ENCODE assay signal across 12 cellular contexts in genomic region chr7:76272872-76273271, GRCh38. TPM values are rescaled to one million over a fixed set of nuclear protein-coding genes. Genes with fewer than 3 reads are reported as not detected.
DNase-seq lines count a peak whose midpoint lies in the region; ATAC-seq, FAIRE-seq and TF ChIP-seq lines count a peak whose summit lies in the region.
"Had no signal": no experiment of that assay in that cellular context is flagged by ENCODE, and none has a peak within 500 bp of the region (broad histone marks: within the 10 kb centered on the region; RNA-seq: fewer than 3 reads in every experiment).

No MANE protein-coding gene starts in this region.

- no peak overlapping the region; the same call in 1 of the 2 replicates for H3K18ac ChIP-seq in H1 (ENCODE audit: extremely low read depth, low read length)

- peaks cover 4% of the 10 kb centered on the region for H3K4me1 ChIP-seq in Loucy (ENCODE audit: insufficient read depth, low read length, poor library complexity, severe bottlenecking)
- H3K4me1 ChIP-seq in H1 (replicated peaks in 1 of 4; ENCODE audit: control insufficient read depth in 3 of 4, insufficient read depth in 4 of 4, low read length in 3 of 4), result peaks cover 7 to 28% (median 17%) of the 10 kb centered on the region in 4 experiments

- TF ChIP-seq RAD21 in H1 (IDR thresholded peaks at IDR 0.05 in 1 of 2, conservative IDR thresholded peaks at IDR 0.05 in 1 of 2; ENCODE audit: low read depth in 2 of 2, low read length in 2 of 2), result no peak

- H3K79me2 ChIP-seq in Loucy (ENCODE audit: insufficient read depth, low read length), result no peaks in the 10 kb centered on the region
- no peaks in the 10 kb centered on the region for H3K79me2 ChIP-seq in H1 (ENCODE audit: control insufficient read depth in 1 of 2, insufficient read depth in 2 of 2, low read length in 2 of 2)

- FAIRE-seq in GM12891 (lab: Jason Lieb, UNC), result peak; percentile 58
- no peak for FAIRE-seq in H1 (lab: Jason Lieb, UNC)
- FAIRE-seq: bronchial epithelial cell had no signal

- no peak overlapping the region for H2BK120ac ChIP-seq in H1 (replicated peaks; ENCODE audit: low read depth, low read length)

- no peak overlapping the region for H3K56ac ChIP-seq in H1 (replicated peaks; ENCODE audit: insufficient read length, low read depth, low read length)

- H2BK12ac ChIP-seq in H1 (ENCODE audit: low read depth, low read length), result peak overlapping the region; percentile 46; the same call in 1 of the 2 replicates

- no peaks in the 10 kb centered on the region for H3K27me3 ChIP-seq in Loucy (ENCODE audit: insufficient read depth, low read length, poor library complexity, severe bottlenecking)
- H3K27me3 ChIP-seq in H1 (replicated peaks in 1 of 4; ENCODE audit: control insufficient read depth in 3 of 4, extremely low read depth in 1 of 4, insufficient read depth in 3 of 4, low read length in 3 of 4), result peaks cover 0 to 6% (median 0%) of the 10 kb centered on the region in 4 experiments; a peak in 2 of 7 replicates
- H3K27me3 ChIP-seq: vagina had no signal

- H4K91ac ChIP-seq in H1 (replicated peaks; ENCODE audit: insufficient read length, low read length), result no peak overlapping the region

- H3F3A ChIP-seq in Loucy (ENCODE audit: low read depth), result no peaks in the 10 kb centered on the region

- DNase-seq in GM12891 (ENCODE audit: insufficient read length, low spot score), result no peak
- DNase-seq in GM20000 (ENCODE audit: low spot score), result peak; percentile 78
- no peak for DNase-seq in H1 (ENCODE audit: low read depth in 1 of 2, low spot score in 2 of 2)
- no peak for DNase-seq in NCI-H526 treated with DMSO at 0.1 percent for 48 hours (lab: John Stamatoyannopoulos, UW)
- DNase-seq in H4 (ENCODE audit: low spot score), result no peak
- DNase-seq: activated T-cell treated with anti-CD3 and anti-CD28 coated beads for 4 hours, MV-4-11 had no signal

- H2BK20ac ChIP-seq in H1 (ENCODE audit: low read length), result peak overlapping the region; percentile 83; the same call in 1 of the 2 replicates

- H2AFZ ChIP-seq in Loucy (ENCODE audit: low read length) (peak overlapping the region; percentile 84), H1 (ENCODE audit: low read length) (0 out of 2 replicates have a peak overlapping the region, but pooled peaks have one; percentile 60)

- H3K23ac ChIP-seq in H1 (ENCODE audit: insufficient read length), result no peak overlapping the region

- H3K4me3 ChIP-seq in Loucy (ENCODE audit: low read length, poor library complexity, severe bottlenecking) (no peak overlapping the region), H1 (ENCODE audit: extremely low read depth in 1 of 4, insufficient read depth in 2 of 4, low read depth in 3 of 4, low read length in 4 of 4) (peak overlapping the region in 1 of 4 experiments; percentile 33; a peak in 3 of 8 replicates)
- H3K4me3 ChIP-seq: vagina had no signal

- H3K4me2 ChIP-seq in Loucy (ENCODE audit: low read depth, low read length, poor library complexity, severe bottlenecking), result peak overlapping the region; percentile 25
- H3K4me2 ChIP-seq in H1 (ENCODE audit: insufficient read depth in 1 of 2, low read depth in 2 of 2, low read length in 2 of 2), result peak overlapping the region; percentile 52 to 56

- H3K9me3 ChIP-seq in Loucy (ENCODE audit: insufficient read depth, low read depth, low read length) (no peaks in the 10 kb centered on the region), H1 (ENCODE audit: insufficient read depth in 2 of 2, low read depth in 1 of 2, low read length in 1 of 2) (no peaks in the 10 kb centered on the region)
- H3K9me3 ChIP-seq: vagina had no signal

- 35% methylated on average over 6 of the region's 6 CpGs; no CpG with 5 or more reads in 1 of the 2 experiments for WGBS in H1 (ENCODE audit: extremely low coverage in 1 of 2, insufficient coverage in 1 of 2, insufficient read length in 1 of 2, insufficient replicate concordance in 2 of 2, low coverage in 1 of 2, low lambda C conversion rate in 2 of 2, missing lambda C conversion rate in 1 of 2), 2 experiments

- TF ChIP-seq CTCF in GM20000 (IDR thresholded peaks at IDR 0.05; ENCODE audit: extremely low read depth, missing control alignments) (no peak), Loucy (conservative IDR thresholded peaks at IDR 0.05; ENCODE audit: low read length) (no peak), H1 (IDR thresholded peaks at IDR 0.05; ENCODE audit: control extremely low read depth in 1 of 3, insufficient read depth in 1 of 3, low read depth in 1 of 3, low read length in 3 of 3) (no peak)

- H2AK5ac ChIP-seq in H1 (ENCODE audit: low read depth, low read length), result no peak overlapping the region

- no peaks in the 10 kb centered on the region for H3K79me1 ChIP-seq in H1 (ENCODE audit: low read depth, low read length)

- POLR2A ChIA-PET in H1 (lab: Charles Lee; ENCODE audit: partially characterized antibody), result interaction anchor here (0.6 to 1.5 kb wide), 3 partner anchors 8 to 225 kb away, joined by 3 to 5 read pairs (median 3); partner anchors contain the start of genes MDH2 and STYXL1

- H3K14ac ChIP-seq in H1 (ENCODE audit: insufficient read length), result no peak overlapping the region

- H3K27ac ChIP-seq in H1 (ENCODE audit: low read depth, low read length), result no peak overlapping the region
- H3K27ac ChIP-seq: vagina had no signal

- H3K4ac ChIP-seq in H1 (replicated peaks; ENCODE audit: insufficient read length, low read depth, low read length), result peak overlapping the region; percentile 25

- TF ChIP-seq POLR2A in GM12891 (IDR thresholded peaks at IDR 0.05; ENCODE audit: low read depth, low read length) (no peak), H1 (IDR thresholded peaks at IDR 0.05; ENCODE audit: control extremely low read depth in 1 of 2, low read depth in 2 of 2, low read length in 2 of 2) (no peak)

- peaks cover 3% of the 10 kb centered on the region; the same call in 1 of the 2 replicates for H3K23me2 ChIP-seq in H1 (ENCODE audit: low read depth, low read length)

- H3K36me3 ChIP-seq in Loucy (ENCODE audit: insufficient read depth, low read length) (no peaks in the 10 kb centered on the region), H1 (ENCODE audit: control insufficient read depth in 2 of 4, insufficient read depth in 4 of 4, low read length in 3 of 4) (no peaks in the 10 kb centered on the region)
- H3K36me3 ChIP-seq: vagina had no signal

- no peak overlapping the region for H4K8ac ChIP-seq in H1 (ENCODE audit: extremely low read depth, insufficient read depth, low read length)

- H3K9me2 ChIP-seq in Loucy (replicated peaks; ENCODE audit: low read depth, low read length), result no peaks in the 10 kb centered on the region

- TF ChIP-seq EP300 in H1 (IDR thresholded peaks at IDR 0.05; ENCODE audit: borderline replicate concordance in 1 of 2, low read depth in 2 of 2, low read length in 2 of 2), result no peak

- CTCF ChIA-PET in H1 (lab: Charles Lee; ENCODE audit: partially characterized antibody), result interaction anchor here (1.1 to 2.0 kb wide), 6 partner anchors 8 to 94 kb away, joined by 4 to 10 read pairs (median 6); no protein-coding TSS in a partner anchor

- H4K5ac ChIP-seq in H1 (ENCODE audit: insufficient read length, low read depth, low read length), result no peak overlapping the region

- ATAC-seq in GM18867 (IDR thresholded peaks at IDR 0.05; ENCODE audit: unreplicated experiment), result no peak
- ATAC-seq: esophagus mucosa had no signal

- 0 out of 2 replicates have a peak overlapping the region, but pooled peaks have one; percentile 0 for H2BK15ac ChIP-seq in H1 (ENCODE audit: low read length)

- H2BK5ac ChIP-seq in H1 (ENCODE audit: low read depth, low read length), result no peak overlapping the region

- no peaks in the 10 kb centered on the region for H4K20me1 ChIP-seq in Loucy (ENCODE audit: insufficient read depth, low read length, poor library complexity, severe bottlenecking)
- no peaks in the 10 kb centered on the region for H4K20me1 ChIP-seq in H1 (replicated peaks in 1 of 2; ENCODE audit: control insufficient read depth in 1 of 2, insufficient read depth in 2 of 2, low read length in 2 of 2)

- H3K9ac ChIP-seq in Loucy (ENCODE audit: low read depth, low read length, poor library complexity, severe bottlenecking) (peak overlapping the region; percentile 4), H1 (replicated peaks in 1 of 4; ENCODE audit: extremely low read depth in 1 of 4, low read depth in 3 of 4, low read length in 3 of 4) (no peak overlapping the region; a peak in 1 of 7 replicates)

TF ChIP-seq in GM12891, 5 proteins besides CTCF, POLR2A, EP300 and RAD21:
- no peak for TF ChIP-seq POU2F2 (IDR thresholded peaks at IDR 0.05; ENCODE audit: low read depth, low read length)
- TF ChIP-seq POLR2AphosphoS5 (IDR thresholded peaks at IDR 0.05; ENCODE audit: low read depth, low read length), result no peak
- TF ChIP-seq TAF1 (IDR thresholded peaks at IDR 0.05; ENCODE audit: low read depth, low read length), result no peak
- 0 out of 2 replicates have a peak, but pooled peaks have one; percentile 7 for TF ChIP-seq SPI1 (IDR thresholded peaks at IDR 0.05; ENCODE audit: low read depth, low read length)
- TF ChIP-seq PAX5 (IDR thresholded peaks at IDR 0.05; ENCODE audit: insufficient read depth, low read length, severe bottlenecking), result no peak

TF ChIP-seq in H1, 55 proteins besides CTCF, POLR2A, EP300 and RAD21:
- TF ChIP-seq ASH2L (IDR thresholded peaks at IDR 0.05; ENCODE audit: low read length) (peak; percentile 20), CHD2 (IDR thresholded peaks at IDR 0.05; ENCODE audit: low read length) (no peak)

RNA-seq across cellular contexts. Expression of gene HSPB1, which starts 29.6 kb away (rescaled TPM):
- polyA plus RNA-seq in GM12891 (2012; ENCODE audit: low read depth, missing spikeins), result 320 TPM
- 165 and 194 TPM in 2 replicates for total RNA-seq in H1 (2021; fragmentation: NEBNext Ultra II Directional; extraction: Animal tissue kit (Norgen Biotek cat#: 25700))
- polyA plus RNA-seq in H1 (2011; rRNA removed), result 254 and 440 TPM in 2 replicates
- polyA plus RNA-seq in H1 (2011; cell fraction: cytosol; rRNA removed), result 140 TPM
- polyA plus RNA-seq in H1 (2011; cell fraction: nucleus; rRNA removed), result 158 TPM
- 103 to 239 TPM (median 205 TPM) in 4 replicates for polyA plus RNA-seq in H1 (2012, experiment 1 of 2)
- polyA plus RNA-seq in H1 (2012, experiment 2 of 2), result 130 TPM
- 200 TPM for polyA plus RNA-seq in H1 (2013, experiment 1 of 2)
- polyA plus RNA-seq in H1 (2013, experiment 2 of 2), result 202 TPM
- 12.2 and 16.7 TPM in 2 replicates for polyA minus RNA-seq in H1 (2011; rRNA and poly(A)+ RNA removed)
- 52.6 TPM for polyA minus RNA-seq in H1 (2011; cell fraction: cytosol; rRNA and poly(A)+ RNA removed)
- 46.7 TPM for polyA minus RNA-seq in H1 (2011; cell fraction: nucleus; rRNA and poly(A)+ RNA removed)
- 57.6 and 97.6 TPM in 2 replicates for total RNA-seq in H4 (2014; rRNA removed; shearing (Covaris generic))
